In the genomic region with DNA sequence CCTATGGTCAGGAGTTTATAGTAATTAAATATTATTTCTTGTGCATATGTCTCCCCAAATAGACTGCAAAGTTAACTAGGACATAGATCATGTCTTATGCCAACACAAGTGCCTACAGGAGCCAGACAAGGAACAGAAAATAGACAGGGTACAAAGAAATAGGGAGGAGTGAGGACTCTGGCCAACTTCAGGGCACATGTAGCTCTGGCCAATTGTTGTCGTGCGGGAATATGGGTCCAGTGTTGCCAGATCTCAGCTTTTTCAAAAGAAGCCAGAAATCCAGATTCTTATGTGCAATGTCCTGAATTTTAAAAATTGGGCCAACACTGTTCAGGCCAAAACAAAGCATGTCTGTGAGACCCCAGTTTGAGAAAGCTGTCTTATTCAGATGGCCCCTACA, we compare ENCODE assay signal across 1 cellular context.
TF ChIP-seq lines count a peak whose summit lies in the region.

No MANE protein-coding gene starts in this region.

TF ChIP-seq in SK-N-SH, 30 proteins besides CTCF, POLR2A, EP300 and RAD21 (continued from another document):
- no peak for TF ChIP-seq IRF3 (IDR thresholded peaks at IDR 0.05; ENCODE audit: low read depth, low read length)
- no peak for TF ChIP-seq MAX (IDR thresholded peaks at IDR 0.05; ENCODE audit: low read depth)
- no peak for TF ChIP-seq GATA2 (CRISPR knock-in tag; IDR thresholded peaks at IDR 0.05)
- no peak for TF ChIP-seq TEAD4 (IDR thresholded peaks at IDR 0.05; ENCODE audit: borderline replicate concordance, insufficient read depth)
- TF ChIP-seq TAF1 (IDR thresholded peaks at IDR 0.05; ENCODE audit: borderline replicate concordance, low read depth, low read length) = no peak
